20 cellular contexts compared by ENCODE assay signal in genomic region chr2:45627911-45628310, GRCh38. TPM values are rescaled to one million over a fixed set of nuclear protein-coding genes. Genes with fewer than 3 reads are reported as not detected.
DNase-seq lines count a peak whose midpoint lies in the region; ATAC-seq, FAIRE-seq and TF ChIP-seq lines count a peak whose summit lies in the region.
"Had no signal": no experiment of that assay in that cellular context is flagged by ENCODE, and none has a peak within 500 bp of the region (broad histone marks: within the 10 kb centered on the region; RNA-seq: fewer than 3 reads in every experiment).

No MANE protein-coding gene starts in this region.

- H4K20me1 ChIP-seq in fibroblast of lung (ENCODE audit: control insufficient read depth, extremely low read depth, insufficient read depth, low read length) = no peaks in the 10 kb centered on the region

- H2AFZ ChIP-seq in fibroblast of lung (ENCODE audit: low read length) = no peak overlapping the region

- H3K4me3 ChIP-seq in fibroblast of lung (replicated peaks in 1 of 4; ENCODE audit: control extremely low read depth in 1 of 4, insufficient read depth in 1 of 4, low read depth in 3 of 4, low read length in 4 of 4) = no peak overlapping the region
- H3K4me3 ChIP-seq: dorsolateral prefrontal cortex, suprapubic skin had no signal

- H3K4me2 ChIP-seq in fibroblast of lung (ENCODE audit: extremely low read depth, insufficient read depth, low read length) = no peak overlapping the region

- H3K4me1 ChIP-seq in fibroblast of lung (ENCODE audit: control insufficient read depth, extremely low read depth, insufficient read depth, low read length) = no peaks in the 10 kb centered on the region
- H3K4me1 ChIP-seq: suprapubic skin had no signal

- no peaks in the 10 kb centered on the region for H3K9me3 ChIP-seq in fibroblast of lung (ENCODE audit: control insufficient read depth, insufficient read depth, low read depth, low read length)
- H3K9me3 ChIP-seq: suprapubic skin had no signal

- no peak overlapping the region for H3K9ac ChIP-seq in fibroblast of lung (ENCODE audit: insufficient read depth, low read length)

- no peak for TF ChIP-seq CTCF in fibroblast of lung (conservative IDR thresholded peaks at IDR 0.05 in 1 of 2, IDR thresholded peaks at IDR 0.05 in 1 of 2; ENCODE audit: low read depth in 1 of 2, low read length in 2 of 2)

- no peaks in the 10 kb centered on the region for H3K36me3 ChIP-seq in fibroblast of lung (ENCODE audit: control insufficient read depth, insufficient read depth, low read length)
- H3K36me3 ChIP-seq: suprapubic skin had no signal

- no peaks in the 10 kb centered on the region for H3K79me2 ChIP-seq in fibroblast of lung (ENCODE audit: control insufficient read depth, insufficient read depth, low read length)

- FAIRE-seq in RCC 7860 (lab: Jason Lieb, UNC) = no peak
- FAIRE-seq: D721Med, endothelial cell of umbilical vein had no signal

- ATAC-seq in GM18867 (IDR thresholded peaks at IDR 0.05; ENCODE audit: unreplicated experiment) = no peak
- ATAC-seq: activated T-cell treated with anti-CD3 and anti-CD28 coated beads, Interleukin-2, amount 50 U/mL, for 4 hours had no signal

- DNase-seq in EL (peak; percentile 63), RCC 7860 (ENCODE audit: low spot score) (peak; percentile 29), fibroblast of lung (ENCODE audit: low read depth in 2 of 2) (peak; percentile 21 to 73), renal cortical epithelial cell (ENCODE audit: low read depth) (peak; percentile 78), UCSD-AML1 (lab: John Stamatoyannopoulos, UW; ENCODE audit: unreplicated experiment) (no peak), NCI-H69 (lab: John Stamatoyannopoulos, UW) (no peak)
- DNase-seq: activated CD4-positive, alpha-beta T cell treated with anti-CD3 and anti-CD28 coated beads for 48 hours; activated naive CD4-positive, alpha-beta T cell; activated T-cell treated with anti-CD3 and anti-CD28 coated beads, Interleukin-2, amount 50 U/mL, for 4 hours; dorsolateral prefrontal cortex; Kasumi-1; NCI-H1694 treated with DMSO at 0.1 percent for 48 hours; NCI-H2171 treated with DMSO at 0.1 percent for 48 hours; NCI-H524 treated with DMSO at 0.1 percent for 48 hours; T-helper 2 cell had no signal

- H3K27me3 ChIP-seq in fibroblast of lung (ENCODE audit: control insufficient read depth, insufficient read depth, low read length) = peaks cover 7% of the 10 kb centered on the region
- H3K27me3 ChIP-seq: suprapubic skin had no signal

- no peak overlapping the region for H3K27ac ChIP-seq in fibroblast of lung (ENCODE audit: insufficient read depth, low read length)
- H3K27ac ChIP-seq: dorsolateral prefrontal cortex, RWPE1, suprapubic skin had no signal

RNA-seq across cellular contexts. Expression of gene SRBD1, which starts 16.8 kb away (rescaled TPM):
- total RNA-seq in fibroblast of lung = 11.6 and 18.7 TPM in 2 replicates
- polyA plus RNA-seq in fibroblast of lung = 9.6 and 10.1 TPM in 2 replicates
- polyA plus RNA-seq in fibroblast of lung (2012) = 9.8 and 10.1 TPM in 2 replicates
- 0.12 and 6.6 TPM in 2 replicates for polyA minus RNA-seq in fibroblast of lung (ENCODE audit: low replicate concordance)
- total RNA-seq in renal cortical epithelial cell = 10.1 and 13.6 TPM in 2 replicates

RNA-seq across cellular contexts. Expression of gene PRKCE, which starts 23.6 kb away (rescaled TPM):
- total RNA-seq in fibroblast of lung (12.3 and 19.0 TPM in 2 replicates), renal cortical epithelial cell (3.1 and 6.9 TPM in 2 replicates)
- 9.4 and 14.1 TPM in 2 replicates for polyA plus RNA-seq in fibroblast of lung
- 7.1 and 8.0 TPM in 2 replicates for polyA plus RNA-seq in fibroblast of lung (2012)
- polyA minus RNA-seq in fibroblast of lung (ENCODE audit: low replicate concordance) = 28.3 and 55.3 TPM in 2 replicates

Comparison
In these comparisons a context has a peak if more than half of its experiments do, and no peak if none do; other contexts are left out.
1. DNase-seq: peak in EL (single experiment), RCC 7860 (single experiment), fibroblast of lung (2 of 2) and renal cortical epithelial cell (single experiment); none in UCSD-AML1 (single experiment) and NCI-H69 (single experiment).